ENCODE assay signal across 8 cellular contexts in the genomic region with DNA sequence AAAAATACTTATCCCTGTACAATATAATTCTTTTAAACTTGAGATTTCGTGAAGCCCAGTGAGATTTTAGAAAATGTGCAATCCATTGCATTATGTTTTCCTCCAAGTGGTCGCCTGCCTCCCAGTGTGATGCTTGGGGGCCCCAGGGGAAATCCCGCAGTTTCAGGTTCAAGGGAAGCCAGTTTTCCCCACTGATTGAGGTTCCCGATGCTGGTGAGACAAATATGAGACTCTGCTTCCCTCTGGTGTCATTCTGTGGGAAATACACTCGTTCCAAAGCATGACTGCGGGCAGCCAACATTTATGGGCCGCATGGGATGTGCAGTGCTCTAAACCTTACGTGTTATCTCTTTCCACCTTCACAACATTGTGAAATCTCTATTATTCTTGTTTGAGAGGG.
DNase-seq lines count a peak whose midpoint lies in the region; ATAC-seq and TF ChIP-seq lines count a peak whose summit lies in the region.

No MANE protein-coding gene starts in this region.

- H3K4me3 ChIP-seq in AG04449 (ENCODE audit: low read depth, low read length) (no peak overlapping the region), esophagus muscularis mucosa (no peak overlapping the region)

- H3K36me3 Mint-ChIP-seq in nephron progenitor cell (ENCODE audit: low read depth), result no peaks in the 10 kb centered on the region

- CTCF ChIA-PET in AG04449 (lab: Yijun Ruan, JAX), result interaction anchor here (0.7 to 13.6 kb wide), 12 partner anchors 8 to 467 kb away, joined by 3 to 257 read pairs (median 4); partner anchors contain the start of gene PLK1

- intact Hi-C loops in esophagus muscularis mucosa (cut with DNase I), result no loop called here

- POLR2A ChIA-PET in AG04449 (lab: Yijun Ruan, JAX), result no interaction called here

- DNase-seq in AG04449 (ENCODE audit: low read depth, low spot score), result no peak
- DNase-seq in GM10266 (ENCODE audit: extremely low spot score), result peak; percentile 50
- peak; percentile 46 for DNase-seq in NCI-H2227 treated with DMSO at 0.1 percent for 48 hours (lab: John Stamatoyannopoulos, UW)
- peak; percentile 73 for DNase-seq in activated CD8-positive, alpha-beta memory T cell treated with anti-CD3 and anti-CD28 coated beads for 24 hours
- DNase-seq in esophagus muscularis mucosa (ENCODE audit: extremely low spot score), result no peak
- peak; percentile 63 for DNase-seq in nephron progenitor cell

- TF ChIP-seq CTCF in AG04449 (IDR thresholded peaks at IDR 0.05; ENCODE audit: insufficient read depth, low read length, missing control alignments), result peak; percentile 75
- TF ChIP-seq CTCF in GM10266 (IDR thresholded peaks at IDR 0.05; ENCODE audit: control insufficient read depth, insufficient read depth, low read depth, missing control alignments), result peak; percentile 64
- peak; percentile 51 to 63 (median 59) for TF ChIP-seq CTCF in esophagus muscularis mucosa (IDR thresholded peaks at IDR 0.05)
- TF ChIP-seq CTCF in nephron progenitor cell (IDR thresholded peaks at IDR 0.05), result peak; percentile 74

- H3K27me3 ChIP-seq in esophagus muscularis mucosa, result peaks cover 0 to 11% (median 0%) of the 10 kb centered on the region in 4 donors

- H3K4me1 Mint-ChIP-seq in nephron progenitor cell, result no peaks in the 10 kb centered on the region

- peaks cover 0 to 4% (median 0%) of the 10 kb centered on the region in 4 donors for H3K36me3 ChIP-seq in esophagus muscularis mucosa

- no peaks in the 10 kb centered on the region for H3K4me1 ChIP-seq in esophagus muscularis mucosa

- H3K27ac Mint-ChIP-seq in nephron progenitor cell, result no peak overlapping the region

- WGBS in esophagus muscularis mucosa, result 10% methylated on average over 8 of the region's 8 CpGs

- no peak for TF ChIP-seq EP300 in esophagus muscularis mucosa (IDR thresholded peaks at IDR 0.05)

- H3K27ac ChIP-seq in esophagus muscularis mucosa (replicated peaks in 1 of 4), result no peak overlapping the region

- no peak for TF ChIP-seq POLR2A in esophagus muscularis mucosa (IDR thresholded peaks at IDR 0.05; ENCODE audit: low read depth)

- ATAC-seq in HG02678 (IDR thresholded peaks at IDR 0.05; ENCODE audit: unreplicated experiment), result no peak
- no peak for ATAC-seq in HG02870 (IDR thresholded peaks at IDR 0.05; ENCODE audit: unreplicated experiment)

- no peaks in the 10 kb centered on the region for H3K9me3 ChIP-seq in esophagus muscularis mucosa

- H3K4me3 Mint-ChIP-seq in nephron progenitor cell, result no peak overlapping the region

- H3K9me3 Mint-ChIP-seq in nephron progenitor cell, result peaks cover 3% of the 10 kb centered on the region

- H3K27me3 Mint-ChIP-seq in nephron progenitor cell (ENCODE audit: low read depth, poor library complexity), result peaks cover 34% of the 10 kb centered on the region

Comparison
In these comparisons a context has a peak if more than half of its experiments do, and no peak if none do; other contexts are left out.
1. DNase-seq: peak in GM10266 (single experiment), NCI-H2227 treated with DMSO at 0.1 percent for 48 hours (single experiment), activated CD8-positive, alpha-beta memory T cell treated with anti-CD3 and anti-CD28 coated beads for 24 hours (single experiment) and nephron progenitor cell (single experiment); none in AG04449 (single experiment) and esophagus muscularis mucosa (single experiment).
2. Peak in every context shown above with its lines, with median percentiles within 50 percentile points of each other: CTCF ChIP-seq.